In genomic region chr2:183059561-183059960, GRCh38 we compare ENCODE assay signal across 1 cellular context.
TF ChIP-seq lines count a peak whose summit lies in the region.

No MANE protein-coding gene starts in this region.

TF ChIP-seq in GM23338, 12 proteins besides CTCF, POLR2A, EP300 and RAD21 (continued from another document):
- no peak for TF ChIP-seq REST (IDR thresholded peaks at IDR 0.05; ENCODE audit: unreplicated experiment)
- no peak for TF ChIP-seq EZH2 (IDR thresholded peaks at IDR 0.05; ENCODE audit: low read depth, unreplicated experiment)
- TF ChIP-seq NANOG (IDR thresholded peaks at IDR 0.05; ENCODE audit: borderline replicate concordance) = no peak
